9 cellular contexts compared by ENCODE assay signal in genomic region chr1:114154963-114155322, GRCh38. TPM values are rescaled to one million over a fixed set of nuclear protein-coding genes. Genes with fewer than 3 reads are reported as not detected.
DNase-seq lines count a peak whose midpoint lies in the region; ATAC-seq and TF ChIP-seq lines count a peak whose summit lies in the region.
"Had no signal": no experiment of that assay in that cellular context is flagged by ENCODE, and none has a peak within 500 bp of the region (broad histone marks: within the 10 kb centered on the region; RNA-seq: fewer than 3 reads in every experiment).

No MANE protein-coding gene starts in this region.

- H3K36me3 Mint-ChIP-seq in activated naive CD4-positive, alpha-beta T cell treated with anti-CD3 and anti-CD28 coated beads, Interleukin-2, amount 50 U/mL, for 72 hours: peaks cover 0 to 9% of the 10 kb centered on the region in 2 donors
- H3K36me3 Mint-ChIP-seq in glutamatergic neuron (ENCODE audit: unreplicated experiment): no peaks in the 10 kb centered on the region

- no peak overlapping the region for H3K4me3 ChIP-seq in skeletal muscle satellite cell (ENCODE audit: low read length)
- H3K4me3 ChIP-seq: lower lobe of right lung had no signal

- H3K4me3 Mint-ChIP-seq in glutamatergic neuron (ENCODE audit: unreplicated experiment): no peak overlapping the region

- intact Hi-C loops in left colon (cut with DNase I, micrococcal nuclease): no loop called here

- no peaks in the 10 kb centered on the region for H3K9me3 ChIP-seq in skeletal muscle satellite cell (replicated peaks; ENCODE audit: low read length)
- H3K9me3 ChIP-seq: lower lobe of right lung had no signal

- H3K9ac ChIP-seq in skeletal muscle satellite cell (ENCODE audit: low read depth, low read length): no peak overlapping the region

- H3K4me1 ChIP-seq in skeletal muscle satellite cell (ENCODE audit: control insufficient read depth, insufficient read depth, low read length): peaks cover 15% of the 10 kb centered on the region

- ATAC-seq in activated naive CD4-positive, alpha-beta T cell treated with anti-CD3 and anti-CD28 coated beads, Interleukin-2, amount 50 U/mL, for 72 hours: peak; percentile 12 to 36
- no peak for ATAC-seq in left colon
- ATAC-seq: lower lobe of right lung had no signal

- H3K9me3 Mint-ChIP-seq in activated naive CD4-positive, alpha-beta T cell treated with anti-CD3 and anti-CD28 coated beads, Interleukin-2, amount 50 U/mL, for 72 hours: no peaks in the 10 kb centered on the region
- H3K9me3 Mint-ChIP-seq in glutamatergic neuron (ENCODE audit: unreplicated experiment): peaks cover 5% of the 10 kb centered on the region

- H3K27ac Mint-ChIP-seq in activated naive CD4-positive, alpha-beta T cell treated with anti-CD3 and anti-CD28 coated beads, Interleukin-2, amount 50 U/mL, for 72 hours: no peak overlapping the region
- no peak overlapping the region for H3K27ac Mint-ChIP-seq in glutamatergic neuron (ENCODE audit: unreplicated experiment)

- peak overlapping the region; percentile 78 for H3K4me2 ChIP-seq in skeletal muscle satellite cell (ENCODE audit: low read length)

- no peaks in the 10 kb centered on the region for H3K36me3 ChIP-seq in skeletal muscle satellite cell (ENCODE audit: insufficient read depth, low read length)
- H3K36me3 ChIP-seq: lower lobe of right lung had no signal

- no peak for TF ChIP-seq CTCF in glutamatergic neuron (IDR thresholded peaks at IDR 0.05; ENCODE audit: partially characterized antibody, unreplicated experiment)

- H3K27me3 Mint-ChIP-seq in glutamatergic neuron (ENCODE audit: unreplicated experiment): peaks cover 15% of the 10 kb centered on the region

- peaks cover 97% of the 10 kb centered on the region for H3K27me3 ChIP-seq in skeletal muscle satellite cell (ENCODE audit: control insufficient read depth, insufficient read depth, low read length)

- DNase-seq in activated naive CD4-positive, alpha-beta T cell treated with anti-CD3 and anti-CD28 coated beads, Interleukin-2, amount 50 U/mL, for 72 hours (ENCODE audit: low spot score in 2 of 2): peak in 1 of 2 donors; percentile 15
- no peak for DNase-seq in activated naive CD4-positive, alpha-beta T cell treated with anti-CD3 and anti-CD28 coated beads, Interleukin-2, amount 50 U/mL, for 16 hours
- DNase-seq in SK-N-DZ (ENCODE audit: low spot score): peak; percentile 47
- DNase-seq in glutamatergic neuron: peak; percentile 45
- DNase-seq in AG08396 (ENCODE audit: low spot score): no peak
- no peak for DNase-seq in left colon
- no peak for DNase-seq in activated CD4-positive, alpha-beta T cell treated with anti-CD3 and anti-CD28 coated beads for 4 hours

- H3K4me1 Mint-ChIP-seq in glutamatergic neuron (ENCODE audit: low read depth, unreplicated experiment): peaks cover 21% of the 10 kb centered on the region

RNA-seq across cellular contexts. Expression of gene SYT6, which starts 1.3 kb away (rescaled TPM):
- total RNA-seq in activated naive CD4-positive, alpha-beta T cell treated with anti-CD3 and anti-CD28 coated beads, Interleukin-2, amount 50 U/mL, for 72 hours: under 1 TPM in 1 of 2 donors, not detected in 1; 0.11 TPM
- 9.6 and 11.0 TPM in 2 replicates for polyA plus RNA-seq in SK-N-DZ (2014; cell fraction: cytosol; rRNA removed)
- 15.0 and 21.0 TPM in 2 replicates for polyA plus RNA-seq in SK-N-DZ (2014; cell fraction: nucleus; rRNA removed)
- total RNA-seq in glutamatergic neuron (ENCODE audit: unreplicated experiment) (11.1 TPM), left colon (under 1 TPM in 1 of 2 donors, not detected in 1; 0.14 TPM)
- under 0.01 TPM in 1 of 2 replicates, not detected in the other for total RNA-seq in skeletal muscle satellite cell (2012; rRNA removed)
- total RNA-seq: lower lobe of right lung had no signal

Comparison
In these comparisons a context has a peak if more than half of its experiments do, and no peak if none do; other contexts are left out.
1. DNase-seq: peak in SK-N-DZ (single experiment) and glutamatergic neuron (single experiment); none in activated naive CD4-positive, alpha-beta T cell treated with anti-CD3 and anti-CD28 coated beads, Interleukin-2, amount 50 U/mL, for 16 hours (single experiment), AG08396 (single experiment), left colon (0 of 2) and activated CD4-positive, alpha-beta T cell treated with anti-CD3 and anti-CD28 coated beads for 4 hours (0 of 2).
2. RNA of gene SYT6, which starts 1.3 kb away (total RNA-seq): 11.1 TPM in glutamatergic neuron (single experiment); 0.14 TPM in left colon and 0.11 TPM in activated naive CD4-positive, alpha-beta T cell treated with anti-CD3 and anti-CD28 coated beads, Interleukin-2, amount 50 U/mL, for 72 hours; every median in the first group is over 10 times any median in the second.